12 cellular contexts compared by ENCODE assay signal in genomic region chr1:226310637-226311195, GRCh38. TPM values are rescaled to one million over a fixed set of nuclear protein-coding genes. Genes with fewer than 3 reads are reported as not detected.
DNase-seq lines count a peak whose midpoint lies in the region; ATAC-seq and TF ChIP-seq lines count a peak whose summit lies in the region.
"Had no signal": no experiment of that assay in that cellular context is flagged by ENCODE, and none has a peak within 500 bp of the region (broad histone marks: within the 10 kb centered on the region; RNA-seq: fewer than 3 reads in every experiment).

No MANE protein-coding gene starts in this region.

- TF ChIP-seq CTCF in epithelial cell of esophagus (IDR thresholded peaks at IDR 0.05; ENCODE audit: insufficient read depth, low read depth, low read length, missing control alignments) (peak; percentile 6), transverse colon (IDR thresholded peaks at IDR 0.05) (no peak)

- H3K27me3 ChIP-seq in transverse colon: no peaks in the 10 kb centered on the region
- H3K27me3 ChIP-seq: heart right ventricle, testis had no signal

- H3K9me3 Mint-ChIP-seq in activated T-cell treated with anti-CD3 and anti-CD28 coated beads, Interleukin-2, amount 50 U/mL, for 4 hours: no peaks in the 10 kb centered on the region

- H3K4me1 Mint-ChIP-seq in activated T-cell treated with anti-CD3 and anti-CD28 coated beads, Interleukin-2, amount 50 U/mL, for 4 hours (ENCODE audit: low read depth): peaks cover 10% of the 10 kb centered on the region

- H3K9me3 ChIP-seq in transverse colon: no peaks in the 10 kb centered on the region
- H3K9me3 ChIP-seq: heart right ventricle, testis had no signal

- 60 to 80% methylated on average over 1 to 2 of the region's 2 CpGs for WGBS in transverse colon (ENCODE audit: low coverage in 1 of 2), 2 donors

- H3K27me3 Mint-ChIP-seq in activated T-cell treated with anti-CD3 and anti-CD28 coated beads, Interleukin-2, amount 50 U/mL, for 4 hours (ENCODE audit: low read depth): peaks cover 24% of the 10 kb centered on the region

- peak overlapping the region; percentile 78 for H3K4me3 Mint-ChIP-seq in activated T-cell treated with anti-CD3 and anti-CD28 coated beads, Interleukin-2, amount 50 U/mL, for 4 hours

- H3K4me3 ChIP-seq in epithelial cell of esophagus (ENCODE audit: low read length) (no peak overlapping the region), transverse colon (no peak overlapping the region)

- peaks cover 0 to 29% (median 17%) of the 10 kb centered on the region in 4 donors for H3K4me1 ChIP-seq in transverse colon
- H3K4me1 ChIP-seq: testis had no signal

- no peak for DNase-seq in activated T-cell treated with anti-CD3 and anti-CD28 coated beads, Interleukin-2, amount 50 U/mL, for 4 hours
- no peak for DNase-seq in activated T-cell treated with anti-CD3 and anti-CD28 coated beads for 4 hours
- peak; percentile 38 for DNase-seq in NCI-H524 treated with DMSO at 0.1 percent for 48 hours (lab: John Stamatoyannopoulos, UW)
- peak; percentile 82 for DNase-seq in epithelial cell of esophagus (ENCODE audit: low read depth)
- DNase-seq in transverse colon: peak; percentile 56
- DNase-seq in NCI-H146 treated with DMSO at 0.1 percent for 48 hours (lab: John Stamatoyannopoulos, UW; ENCODE audit: unreplicated experiment): no peak
- DNase-seq in NCI-H1092 (lab: John Stamatoyannopoulos, UW): no peak
- DNase-seq in GOT3 (lab: John Stamatoyannopoulos, UW): no peak
- DNase-seq: aorta, heart right ventricle, NCI-H2107, testis had no signal

- no peaks in the 10 kb centered on the region for H3K36me3 Mint-ChIP-seq in activated T-cell treated with anti-CD3 and anti-CD28 coated beads, Interleukin-2, amount 50 U/mL, for 4 hours (ENCODE audit: insufficient read depth)

- intact Hi-C loops in transverse colon (cut with DNase I; ENCODE audit: low total_unique reads): no loop called here

- TF ChIP-seq POLR2A in transverse colon (IDR thresholded peaks at IDR 0.05): no peak

- in situ Hi-C loops in transverse colon (cut with MboI; ENCODE audit: low pct_ligation_motif_present in 1 of 4, low pct_unique_long_range_greater_than_20kb in 1 of 4, low sequenced_read_pairs in 3 of 4): no loop called here

- no peak for ATAC-seq in activated T-cell treated with anti-CD3 and anti-CD28 coated beads, Interleukin-2, amount 50 U/mL, for 4 hours
- ATAC-seq: heart right ventricle had no signal

- TF ChIP-seq EP300 in transverse colon (IDR thresholded peaks at IDR 0.05; ENCODE audit: low read depth): no peak

- H3K27ac ChIP-seq in transverse colon: peak overlapping the region; percentile 28 to 91 (median 83)

- no peaks in the 10 kb centered on the region for H3K36me3 ChIP-seq in transverse colon
- H3K36me3 ChIP-seq: heart right ventricle had no signal

RNA-seq across cellular contexts. Expression of gene LIN9, which starts 1.8 kb away (rescaled TPM):
- 1 to 10 TPM; 7.5 to 8.6 (median 8.3) TPM for total RNA-seq in activated T-cell treated with anti-CD3 and anti-CD28 coated beads, Interleukin-2, amount 50 U/mL, for 4 hours
- total RNA-seq in transverse colon: 1 to 10 TPM in 2 of 4 donors, under 1 TPM in 1, not detected in 1; 1.00 to 3.2 (median 2.3) TPM

Comparison
In these comparisons a context has a peak if more than half of its experiments do, and no peak if none do; other contexts are left out.
1. DNase-seq: peak in NCI-H524 treated with DMSO at 0.1 percent for 48 hours (single experiment), epithelial cell of esophagus (single experiment) and transverse colon (single experiment); none in activated T-cell treated with anti-CD3 and anti-CD28 coated beads, Interleukin-2, amount 50 U/mL, for 4 hours (single experiment), activated T-cell treated with anti-CD3 and anti-CD28 coated beads for 4 hours (single experiment), NCI-H146 treated with DMSO at 0.1 percent for 48 hours (single experiment), NCI-H1092 (single experiment) and GOT3 (single experiment).